ENCODE assay signal across 8 cellular contexts in genomic region chr10:102752934-102753664, GRCh38. TPM values are rescaled to one million over a fixed set of nuclear protein-coding genes. Genes with fewer than 3 reads are reported as not detected.
A peak's percentile ranks its signal among the peaks of the same experiment; 100 is the strongest.
DNase-seq lines count a peak whose midpoint lies in the region; ATAC-seq and TF ChIP-seq lines count a peak whose summit lies in the region.

No MANE protein-coding gene starts in this region.

- H3K9me3 ChIP-seq in lower lobe of right lung, result no peaks in the 10 kb centered on the region
- no peaks in the 10 kb centered on the region for H3K9me3 ChIP-seq in upper lobe of left lung

- no peak for TF ChIP-seq POLR2A in upper lobe of left lung (IDR thresholded peaks at IDR 0.05)

- no peak for TF ChIP-seq EP300 in upper lobe of left lung (IDR thresholded peaks at IDR 0.05)

- no peak for DNase-seq in activated naive CD4-positive, alpha-beta T cell treated with anti-CD3 and anti-CD28 coated beads, Interleukin-2, amount 50 U/mL, for 72 hours (ENCODE audit: low spot score in 2 of 2)
- DNase-seq in activated naive CD4-positive, alpha-beta T cell treated with Interleukin-2 at 50 U/mL for 16 hours, result no peak
- DNase-seq in NOMO-1 (lab: John Stamatoyannopoulos, UW; ENCODE audit: unreplicated experiment in 2 of 2), result peak; percentile 33 to 70
- DNase-seq in chondrocyte (ENCODE audit: low spot score), result no peak
- DNase-seq in lower lobe of right lung, result no peak
- DNase-seq in upper lobe of left lung, result peak in 1 of 2 donors; percentile 37
- DNase-seq in central memory CD4-positive, alpha-beta T cell, result no peak

- H3K36me3 ChIP-seq in lower lobe of right lung (no peaks in the 10 kb centered on the region), upper lobe of left lung (no peaks in the 10 kb centered on the region)

- H3K27ac Mint-ChIP-seq in activated naive CD4-positive, alpha-beta T cell treated with anti-CD3 and anti-CD28 coated beads, Interleukin-2, amount 50 U/mL, for 72 hours, result no peak overlapping the region
- peak overlapping the region; percentile 93 for H3K27ac Mint-ChIP-seq in chondrocyte (ENCODE audit: unreplicated experiment)

- H3K4me1 ChIP-seq in lower lobe of right lung, result peaks cover 32% of the 10 kb centered on the region
- peaks cover 14 to 33% (median 21%) of the 10 kb centered on the region in 4 donors for H3K4me1 ChIP-seq in upper lobe of left lung

- peaks cover 0 to 9% of the 10 kb centered on the region in 2 donors for H3K36me3 Mint-ChIP-seq in activated naive CD4-positive, alpha-beta T cell treated with anti-CD3 and anti-CD28 coated beads, Interleukin-2, amount 50 U/mL, for 72 hours
- H3K36me3 Mint-ChIP-seq in chondrocyte (ENCODE audit: low read depth), result peaks cover 5% of the 10 kb centered on the region

- H3K27ac ChIP-seq in lower lobe of right lung (peak overlapping the region; percentile 59), upper lobe of left lung (peak overlapping the region; percentile 69 to 74 (median 71))

- H3K4me3 Mint-ChIP-seq in chondrocyte (ENCODE audit: unreplicated experiment), result peak overlapping the region; percentile 13

- WGBS in upper lobe of left lung, 2 donors, result 77 to 87% methylated on average over 3 to 4 of the region's 4 CpGs

- H3K4me1 Mint-ChIP-seq in chondrocyte (ENCODE audit: low read depth), result peaks cover 71% of the 10 kb centered on the region

- H3K4me3 ChIP-seq in lower lobe of right lung (no peak overlapping the region), upper lobe of left lung (no peak overlapping the region)

- H3K9me3 Mint-ChIP-seq in activated naive CD4-positive, alpha-beta T cell treated with anti-CD3 and anti-CD28 coated beads, Interleukin-2, amount 50 U/mL, for 72 hours, result no peaks in the 10 kb centered on the region
- no peaks in the 10 kb centered on the region for H3K9me3 Mint-ChIP-seq in chondrocyte (ENCODE audit: low read depth)

- peak; percentile 88 for TF ChIP-seq CTCF in chondrocyte (IDR thresholded peaks at IDR 0.05)
- peak; percentile 57 for TF ChIP-seq CTCF in lower lobe of right lung (IDR thresholded peaks at IDR 0.05)
- TF ChIP-seq CTCF in upper lobe of left lung (IDR thresholded peaks at IDR 0.05), result peak; percentile 29 to 72 (median 54)

- intact Hi-C loops in lower lobe of right lung (cut with DNase I), result loop anchor here (10.0 kb wide), 1 partner anchor 52 kb away; no protein-coding TSS in a partner anchor

- H3K27me3 Mint-ChIP-seq in chondrocyte (ENCODE audit: low read depth), result no peaks in the 10 kb centered on the region

- no peaks in the 10 kb centered on the region for H3K27me3 ChIP-seq in lower lobe of right lung (ENCODE audit: low read depth)
- H3K27me3 ChIP-seq in upper lobe of left lung, result no peaks in the 10 kb centered on the region

- ATAC-seq in activated naive CD4-positive, alpha-beta T cell treated with anti-CD3 and anti-CD28 coated beads, Interleukin-2, amount 50 U/mL, for 72 hours, result peak; percentile 41 to 58
- peak; percentile 80 to 82 for ATAC-seq in lower lobe of right lung
- peak; percentile 60 to 86 for ATAC-seq in upper lobe of left lung (ENCODE audit: low FRiP score in 2 of 2)
- ATAC-seq in HG03045 (IDR thresholded peaks at IDR 0.05; ENCODE audit: unreplicated experiment), result no peak

RNA-seq across cellular contexts. Expression of gene WBP1L, which starts 9.4 kb away (rescaled TPM):
- total RNA-seq in activated naive CD4-positive, alpha-beta T cell treated with anti-CD3 and anti-CD28 coated beads, Interleukin-2, amount 50 U/mL, for 72 hours, result 10 to 100 TPM; 15.7 to 16.7 TPM
- 95.3 to 97.1 TPM (median 95.8 TPM) in 3 replicates for total RNA-seq in chondrocyte
- 44.5 TPM for total RNA-seq in lower lobe of right lung
- total RNA-seq in upper lobe of left lung, result 10 to 100 TPM; 41.7 to 76.6 (median 54.7) TPM

RNA-seq across cellular contexts. Expression of gene SFXN2, which starts 38.7 kb away (rescaled TPM):
- total RNA-seq in activated naive CD4-positive, alpha-beta T cell treated with anti-CD3 and anti-CD28 coated beads, Interleukin-2, amount 50 U/mL, for 72 hours, result 10 to 100 TPM in 1 of 2 donors, 1 to 10 TPM in 1; 8.3 to 16.5 TPM
- total RNA-seq in chondrocyte, result 4.0 to 11.1 TPM (median 4.7 TPM) in 3 replicates
- 10.0 TPM for total RNA-seq in lower lobe of right lung
- total RNA-seq in upper lobe of left lung, result 10 to 100 TPM in 2 of 6 donors, 1 to 10 TPM in 4; 3.9 to 28.3 (median 8.0) TPM

RNA-seq across cellular contexts. Expression of gene ARL3, which starts 38.9 kb away (rescaled TPM):
- 1 to 10 TPM; 5.7 to 6.8 TPM for total RNA-seq in activated naive CD4-positive, alpha-beta T cell treated with anti-CD3 and anti-CD28 coated beads, Interleukin-2, amount 50 U/mL, for 72 hours
- total RNA-seq in chondrocyte (12.1 to 16.5 TPM (median 13.6 TPM) in 3 replicates), lower lobe of right lung (7.3 TPM), upper lobe of left lung (1 to 10 TPM; 4.6 to 7.9 (median 6.4) TPM)

Comparison
In these comparisons a context has a peak if more than half of its experiments do, and no peak if none do; other contexts are left out.
1. DNase-seq: peak in NOMO-1 (2 of 2); none in activated naive CD4-positive, alpha-beta T cell treated with anti-CD3 and anti-CD28 coated beads, Interleukin-2, amount 50 U/mL, for 72 hours (0 of 2), activated naive CD4-positive, alpha-beta T cell treated with Interleukin-2 at 50 U/mL for 16 hours (single experiment), chondrocyte (single experiment), lower lobe of right lung (single experiment) and central memory CD4-positive, alpha-beta T cell (single experiment).
2. Peak in every context shown above with its lines, with median percentiles within 50 percentile points of each other: CTCF ChIP-seq.